ENCODE assay signal across 1 cellular context in the genomic region with DNA sequence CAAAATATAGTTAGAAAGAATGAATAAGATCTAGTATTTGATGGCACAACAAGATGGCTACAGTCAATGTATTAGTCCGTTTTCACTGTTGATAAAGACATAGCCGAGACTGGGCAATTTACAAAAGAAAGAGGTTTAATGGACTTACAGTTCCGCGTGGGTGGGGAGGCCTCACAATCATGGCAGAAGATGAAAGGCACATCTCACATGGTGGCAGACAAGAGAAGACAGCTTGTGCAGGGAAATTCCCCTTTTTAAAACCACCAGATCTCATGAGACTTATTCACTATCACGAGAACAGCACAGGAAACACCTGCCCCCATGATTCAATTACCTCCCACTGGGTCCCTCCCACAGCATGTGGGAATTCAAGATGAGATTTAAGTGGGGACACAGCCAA.
TF ChIP-seq lines count a peak whose summit lies in the region.

No MANE protein-coding gene starts in this region.

TF ChIP-seq in K562, 482 proteins besides CTCF, POLR2A, EP300 and RAD21:
- peak; percentile 37; the same call in 1 of the 2 replicates for TF ChIP-seq EGR1 (conservative IDR thresholded peaks at IDR 0.05)
